ENCODE assay signal across 9 cellular contexts in genomic region chr10:19815036-19815435, GRCh38. TPM values are rescaled to one million over a fixed set of nuclear protein-coding genes. Genes with fewer than 3 reads are reported as not detected.
DNase-seq lines count a peak whose midpoint lies in the region; TF ChIP-seq lines count a peak whose summit lies in the region.
"Had no signal": no experiment of that assay in that cellular context is flagged by ENCODE, and none has a peak within 500 bp of the region (broad histone marks: within the 10 kb centered on the region; RNA-seq: fewer than 3 reads in every experiment).

No MANE protein-coding gene starts in this region.

- in situ Hi-C loops in astrocyte of the cerebellum (cut with HindIII; ENCODE audit: low sequenced_read_pairs) = no loop called here

- no peaks in the 10 kb centered on the region for H3K36me3 Mint-ChIP-seq in Calu3 (ENCODE audit: insufficient read depth, unreplicated experiment)
- no peaks in the 10 kb centered on the region for H3K36me3 Mint-ChIP-seq in immature natural killer cell

- no peak for TF ChIP-seq EP300 in sigmoid colon (IDR thresholded peaks at IDR 0.05)

- BruUV-seq in Calu3 (replicated peaks; lab: Mats Ljungman, UMichigan) = no TSS peak

- peaks cover 46% of the 10 kb centered on the region for H3K27me3 Mint-ChIP-seq in Calu3 (ENCODE audit: unreplicated experiment)
- peaks cover 15 to 18% (median 16%) of the 10 kb centered on the region in 3 donors for H3K27me3 Mint-ChIP-seq in immature natural killer cell (ENCODE audit: low read depth in 3 of 3)

- peaks cover 0 to 28% (median 18%) of the 10 kb centered on the region in 4 donors for H3K4me1 ChIP-seq in sigmoid colon

- no peak for DNase-seq in Calu3
- no peak for DNase-seq in astrocyte of the cerebellum (ENCODE audit: low read depth)
- no peak for DNase-seq in immature natural killer cell
- DNase-seq in sigmoid colon = no peak
- no peak for DNase-seq in RPMI8226
- no peak for DNase-seq in HuH-7.5 (ENCODE audit: low spot score)
- DNase-seq in NCI-H1694 treated with DMSO at 0.1 percent for 48 hours (lab: John Stamatoyannopoulos, UW) = no peak
- no peak for DNase-seq in amniotic stem cell (lab: John Stamatoyannopoulos, UW)

- H3K9me3 Mint-ChIP-seq in Calu3 (ENCODE audit: low read depth, unreplicated experiment) = no peaks in the 10 kb centered on the region
- no peaks in the 10 kb centered on the region for H3K9me3 Mint-ChIP-seq in immature natural killer cell

- H3K4me3 ChIP-seq in astrocyte of the cerebellum (ENCODE audit: low read depth, low read length) = peak overlapping the region; percentile 72
- H3K4me3 ChIP-seq in sigmoid colon = peak overlapping the region; percentile 49 to 87 (median 84)

- H3K9me3 ChIP-seq in sigmoid colon = no peaks in the 10 kb centered on the region
- H3K9me3 ChIP-seq: SJSA1 had no signal

- H3K27ac Mint-ChIP-seq in Calu3 (ENCODE audit: unreplicated experiment) (no peak overlapping the region), immature natural killer cell (no peak overlapping the region)

- CTCF ChIA-PET in Calu3 (lab: Charles Lee) = no interaction called here

- intact Hi-C loops in Calu3 (cut with micrococcal nuclease; ENCODE audit: unreplicated experiment) (loop anchor here (5.0 kb wide), 1 partner anchor 1042 kb away; no protein-coding TSS in a partner anchor), sigmoid colon (cut with DNase I) (loop anchor here (5.0 to 10.0 kb wide), 2 partner anchors 107 to 1040 kb away; no protein-coding TSS in a partner anchor)

- TF ChIP-seq POLR2A in sigmoid colon (IDR thresholded peaks at IDR 0.05) = no peak

- H3K4me1 Mint-ChIP-seq in Calu3 (ENCODE audit: low read depth, unreplicated experiment) (no peaks in the 10 kb centered on the region), immature natural killer cell (peaks cover 36 to 53% of the 10 kb centered on the region in 2 donors)

- H3K36me3 ChIP-seq in sigmoid colon = no peaks in the 10 kb centered on the region
- H3K36me3 ChIP-seq: SJSA1 had no signal

- no peak for TF ChIP-seq CTCF in Calu3 (IDR thresholded peaks at IDR 0.05; ENCODE audit: unreplicated experiment)
- TF ChIP-seq CTCF in astrocyte of the cerebellum (IDR thresholded peaks at IDR 0.05; ENCODE audit: low read depth, low read length, missing control alignments) = no peak
- TF ChIP-seq CTCF in sigmoid colon (IDR thresholded peaks at IDR 0.05) = no peak

- WGBS in sigmoid colon, 2 donors = 1 to 5% methylated on average over 11 of the region's 11 CpGs

- peaks cover 0 to 35% (median 0%) of the 10 kb centered on the region in 3 donors for H3K27me3 ChIP-seq in sigmoid colon

- H3K27ac ChIP-seq in sigmoid colon = peak overlapping the region; percentile 85 to 89 (median 88)
- H3K27ac ChIP-seq: SJSA1 had no signal

- H3K4me3 Mint-ChIP-seq in Calu3 (ENCODE audit: low read depth, unreplicated experiment) = peak overlapping the region; percentile 68
- H3K4me3 Mint-ChIP-seq in immature natural killer cell = peak overlapping the region; percentile 65 to 86 (median 79)

RNA-seq across cellular contexts. Expression of gene PLXDC2, which starts 1.2 kb away (rescaled TPM):
- total RNA-seq in Calu3 (2022) (not detected in 2 replicates), sigmoid colon (10 to 100 TPM; 18.2 to 44.6 (median 36.4) TPM)
- polyA plus RNA-seq in immature natural killer cell (1 to 10 TPM; 5.1 to 9.6 (median 9.2) TPM), sigmoid colon (1 to 10 TPM; 1.8 to 5.1 (median 5.0) TPM)

Comparison
In these comparisons a context has a peak if more than half of its experiments do, and no peak if none do; other contexts are left out.
1. RNA of gene PLXDC2, which starts 1.2 kb away (total RNA-seq): 18.2 to 44.6 TPM in sigmoid colon; not detected in Calu3; every median in the first group is over 10 times any median in the second.